Comparison of ENCODE assay signal across 8 cellular contexts in genomic region chr22:19432092-19432844, GRCh38. TPM values are rescaled to one million over a fixed set of nuclear protein-coding genes. Genes with fewer than 3 reads are reported as not detected.
DNase-seq lines count a peak whose midpoint lies in the region; ATAC-seq, FAIRE-seq and TF ChIP-seq lines count a peak whose summit lies in the region.

MRPL40 (plus strand) TSS chr22:19432545; CDS start chr22:19432555, 10 bp downstream.

- no peak for TF ChIP-seq CTCF in adrenal gland (IDR thresholded peaks at IDR 0.05)
- TF ChIP-seq CTCF in heart right ventricle (IDR thresholded peaks at IDR 0.05) = peak in 3 of 9 donors; percentile 18 to 37 (median 29)
- TF ChIP-seq CTCF in prostate gland (IDR thresholded peaks at IDR 0.05) = peak in 3 of 4 experiments; percentile 10 to 40 (median 19)

- peak; percentile 99 for FAIRE-seq in GM12892 (lab: Jason Lieb, UNC)

- peak within 1 kb of the TSS; percentile 2 to 98 (median 68) for H3K4me3 ChIP-seq in adrenal gland
- peak within 1 kb of the TSS; percentile 65 to 94 (median 84) for H3K4me3 ChIP-seq in heart right ventricle
- H3K4me3 ChIP-seq in prostate gland = peak within 1 kb of the TSS; percentile 59 to 77

- H3K9me3 ChIP-seq in adrenal gland (replicated peaks in 1 of 3) (no peaks in the 10 kb centered on the region), heart right ventricle (no peaks in the 10 kb centered on the region), prostate gland (no peaks in the 10 kb centered on the region)

- TF ChIP-seq POLR2A in GM12892 (IDR thresholded peaks at IDR 0.05; ENCODE audit: low read depth, low read length) = peak; percentile 95
- peak; percentile 54 to 94 for TF ChIP-seq POLR2A in adrenal gland (IDR thresholded peaks at IDR 0.05)
- peak; percentile 83 for TF ChIP-seq POLR2A in prostate gland (IDR thresholded peaks at IDR 0.05)

- DNase-seq in GM12892 (ENCODE audit: insufficient read length) (peak; percentile 91), NCI-H1417 treated with DMSO at 0.1 percent for 48 hours (lab: John Stamatoyannopoulos, UW) (peak; percentile 22), T-helper 1 cell (peak; percentile 70 to 94 (median 76)), adrenal gland (peak; percentile 92 to 95 (median 95)), heart right ventricle (peak; percentile 95 to 96), prostate gland (ENCODE audit: low spot score) (peak; percentile 90), ureter (ENCODE audit: low spot score) (peak; percentile 94)

- H3K27me3 ChIP-seq in adrenal gland (no peaks in the 10 kb centered on the region), heart right ventricle (no peaks in the 10 kb centered on the region), prostate gland (replicated peaks; ENCODE audit: insufficient read depth) (no peaks in the 10 kb centered on the region)

- H3K36me3 ChIP-seq in adrenal gland (replicated peaks in 1 of 2) (peaks cover 0 to 26% of the 10 kb centered on the region in 2 donors), heart right ventricle (peaks cover 0 to 35% (median 16%) of the 10 kb centered on the region in 9 donors), prostate gland (peaks cover 0 to 10% of the 10 kb centered on the region in 2 donors)

- H3K4me1 ChIP-seq in adrenal gland (replicated peaks in 1 of 2) (peaks cover 23 to 30% of the 10 kb centered on the region in 2 donors), heart right ventricle (peaks cover 7 to 55% (median 34%) of the 10 kb centered on the region in 9 donors), prostate gland (replicated peaks) (peaks cover 20% of the 10 kb centered on the region)

- H3K27ac ChIP-seq in adrenal gland (peak within 1 kb of the TSS; percentile 87 to 98 (median 95)), heart right ventricle (peak within 1 kb of the TSS; percentile 89 to 99 (median 98)), prostate gland (peak within 1 kb of the TSS; percentile 89 to 95)

- 0 to 1% (median 0%) methylated on average over 30 to 78 of the region's 78 CpGs for WGBS in adrenal gland, 4 donors
- 0% methylated on average over 78 of the region's 78 CpGs for WGBS in heart right ventricle, 2 donors
- under 1% methylated on average over 55 of the region's 78 CpGs for WGBS in prostate gland

- ATAC-seq in HG02763 (IDR thresholded peaks at IDR 0.05; ENCODE audit: unreplicated experiment) = peak; percentile 80
- ATAC-seq in heart right ventricle = peak; percentile 96 to 98 (median 98)

- intact Hi-C loops in adrenal gland (cut with DNase I) (no loop called here), heart right ventricle (cut with DNase I) (loop anchor here in 6 of 10 donors (1.0 to 10.0 kb wide), 7 partner anchors 15 to 255 kb away; partner anchors contain the start of genes CDC45 (in 3 of the 6), UFD1 (in 3 of the 6), C22orf39 (in 2 of the 6) and CLTCL1 (in 2 of the 6)), prostate gland (cut with DNase I) (loop anchor here (5.0 kb wide), 1 partner anchor 250 kb away; no protein-coding TSS in a partner anchor)

RNA-seq across cellular contexts. Expression of gene MRPL40, which starts in this region (rescaled TPM):
- polyA plus RNA-seq in GM12892 (2012; ENCODE audit: missing spikeins) = 64.1 TPM
- total RNA-seq in adrenal gland (10 to 100 TPM; 22.4 to 60.3 (median 48.7) TPM), heart right ventricle (10 to 100 TPM; 49.2 to 89.9 (median 54.9) TPM), prostate gland (10 to 100 TPM; 28.6 to 54.3 TPM), ureter (35.4 TPM)
- polyA plus RNA-seq in adrenal gland (100 to 1,000 TPM in 1 of 3 donors, 10 to 100 TPM in 2; 73.6 to 132 (median 92.4) TPM), heart right ventricle (100 to 1,000 TPM in 1 of 2 donors, 10 to 100 TPM in 1; 57.8 to 117 TPM)

Comparison
In these comparisons a context has a peak if more than half of its experiments do, and no peak if none do; other contexts are left out.
1. Peak in every context shown above with its lines: DNase-seq, ATAC-seq, H3K4me3 ChIP-seq and H3K27ac ChIP-seq.
2. DNase-seq: peak in every context shown above with its lines; median percentile 96 in heart right ventricle; 95 in adrenal gland; 94 in ureter; 91 in GM12892; 90 in prostate gland; 76 in T-helper 1 cell; 22 in NCI-H1417 treated with DMSO at 0.1 percent for 48 hours.
3. CTCF ChIP-seq: peak in prostate gland (3 of 4); none in adrenal gland (0 of 6).
4. intact Hi-C loops: an anchor here in heart right ventricle (1.0 to 10.0 kb wide) and prostate gland (5.0 kb wide); none called in adrenal gland.